ENCODE assay signal across 16 cellular contexts in the genomic region with DNA sequence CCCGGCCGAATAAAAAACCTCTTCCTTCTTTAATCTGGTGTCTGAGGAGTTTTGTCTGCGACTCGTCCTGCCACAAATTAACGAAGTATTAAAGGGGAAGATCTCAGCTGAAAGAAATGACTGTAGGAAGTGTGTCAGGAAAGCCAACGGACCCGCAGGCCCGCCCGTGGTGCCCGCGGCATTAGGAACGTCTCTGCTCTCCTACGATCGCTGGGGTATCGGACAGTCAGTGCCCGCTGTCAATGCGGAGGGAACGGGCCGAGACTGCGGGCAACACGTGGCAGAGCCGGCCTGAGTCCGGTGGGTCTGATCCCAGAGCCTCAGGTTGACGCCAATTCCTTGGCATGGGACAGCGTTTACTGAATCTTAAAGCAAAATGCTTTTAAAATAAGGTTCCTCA.
DNase-seq lines count a peak whose midpoint lies in the region; ATAC-seq, FAIRE-seq and TF ChIP-seq lines count a peak whose summit lies in the region.
"Had no signal": no experiment of that assay in that cellular context is flagged by ENCODE, and none has a peak within 500 bp of the region (broad histone marks: within the 10 kb centered on the region; RNA-seq: fewer than 3 reads in every experiment).

No MANE protein-coding gene starts in this region.

- POLR2A ChIA-PET in CD4-positive, alpha-beta T cell (lab: Charles Lee), result no interaction called here
- POLR2A ChIA-PET in T-cell (lab: Charles Lee), result no interaction called here

- H3K56ac ChIP-seq in H9 (ENCODE audit: insufficient read length, low read depth, low read length), result no peak overlapping the region

- no peak overlapping the region for H4K8ac ChIP-seq in H9 (replicated peaks; ENCODE audit: insufficient read length, low read depth, low read length)

- H3K4me1 Mint-ChIP-seq in H9 (peaks cover 0 to 8% of the 10 kb centered on the region in 2 experiments; a peak in 2 of 4 replicates), astrocyte (ENCODE audit: low read depth, unreplicated experiment) (peaks cover 4% of the 10 kb centered on the region), T-cell (peaks cover 9 to 12% (median 10%) of the 10 kb centered on the region in 3 donors)
- peaks cover 19% of the 10 kb centered on the region for H3K4me1 Mint-ChIP-seq in stimulated activated memory B cell treated with anti-CD40 and anti-IgM and Interleukin-4, amounts not matched to agents 10 μg/mL and 1 μg/mL and 100 μg/mL, for 72 hours
- peaks cover 11% of the 10 kb centered on the region for H3K4me1 Mint-ChIP-seq in CD4-positive, alpha-beta T cell (ENCODE audit: low read depth)

- H3K4ac ChIP-seq in H9 (ENCODE audit: low read depth, low read length), result no peak overlapping the region

- CTCF ChIA-PET in CD4-positive, alpha-beta T cell (lab: Charles Lee), result no interaction called here
- CTCF ChIA-PET in T-cell (lab: Charles Lee), result interaction anchor here in 1 of 2 donors (0.7 kb wide), 1 partner anchor 185 kb away, joined by 5 read pairs; no protein-coding TSS in a partner anchor

- WGBS in H9 (ENCODE audit: extremely low coverage, insufficient read length, low lambda C conversion rate), result no CpG with 5 or more reads among the region's 25 CpGs

- H3K27me3 Mint-ChIP-seq in H9 (ENCODE audit: low read depth) (peaks cover 8% of the 10 kb centered on the region), astrocyte (ENCODE audit: low read depth, unreplicated experiment) (peaks cover 22% of the 10 kb centered on the region), T-cell (peaks cover 40 to 58% of the 10 kb centered on the region in 2 donors)
- peaks cover 37% of the 10 kb centered on the region for H3K27me3 Mint-ChIP-seq in stimulated activated memory B cell treated with anti-CD40 and anti-IgM and Interleukin-4, amounts not matched to agents 10 μg/mL and 1 μg/mL and 100 μg/mL, for 72 hours
- peaks cover 81% of the 10 kb centered on the region for H3K27me3 Mint-ChIP-seq in CD4-positive, alpha-beta T cell

- peaks cover 0 to 2% (median 0%) of the 10 kb centered on the region in 3 experiments; a peak in 2 of 7 replicates for H3K36me3 Mint-ChIP-seq in H9 (ENCODE audit: insufficient read depth in 1 of 3, low read depth in 3 of 3)
- no peaks in the 10 kb centered on the region for H3K36me3 Mint-ChIP-seq in astrocyte (ENCODE audit: low read depth, unreplicated experiment)
- no peaks in the 10 kb centered on the region for H3K36me3 Mint-ChIP-seq in stimulated activated memory B cell treated with anti-CD40 and anti-IgM and Interleukin-4, amounts not matched to agents 10 μg/mL and 1 μg/mL and 100 μg/mL, for 72 hours
- no peaks in the 10 kb centered on the region for H3K36me3 Mint-ChIP-seq in CD4-positive, alpha-beta T cell (ENCODE audit: low read depth)
- no peaks in the 10 kb centered on the region for H3K36me3 Mint-ChIP-seq in T-cell

- H2BK120ac ChIP-seq in H9 (ENCODE audit: low read depth, low read length, poor library complexity, severe bottlenecking), result no peak overlapping the region

- H2BK12ac ChIP-seq in H9 (ENCODE audit: insufficient read length, low read depth, low read length), result no peak overlapping the region

- H3K14ac ChIP-seq in H9 (ENCODE audit: insufficient read depth, low read length), result no peak overlapping the region

- H3K4me1 ChIP-seq in H9 (ENCODE audit: insufficient read depth, low read length) (peaks cover 2% of the 10 kb centered on the region; the same call in 1 of the 2 replicates), astrocyte (ENCODE audit: insufficient read depth, low read length) (no peaks in the 10 kb centered on the region)
- H3K4me1 ChIP-seq: parathyroid adenoma, Peyer's patch had no signal

- no peak overlapping the region for H3K4me3 ChIP-seq in astrocyte (ENCODE audit: insufficient read depth, low read depth, low read length)
- H3K4me3 ChIP-seq: Peyer's patch had no signal

- H2AK5ac ChIP-seq in H9 (ENCODE audit: insufficient read length, low read length), result no peak overlapping the region

- H3K27ac Mint-ChIP-seq in H9, result no peak overlapping the region
- peak overlapping the region; percentile 36 for H3K27ac Mint-ChIP-seq in astrocyte (ENCODE audit: unreplicated experiment)
- no peak overlapping the region for H3K27ac Mint-ChIP-seq in stimulated activated memory B cell treated with anti-CD40 and anti-IgM and Interleukin-4, amounts not matched to agents 10 μg/mL and 1 μg/mL and 100 μg/mL, for 72 hours
- H3K27ac Mint-ChIP-seq in CD4-positive, alpha-beta T cell, result no peak overlapping the region
- no peak overlapping the region for H3K27ac Mint-ChIP-seq in T-cell

- intact Hi-C loops in CD4-positive, alpha-beta T cell (cut with DNase I, micrococcal nuclease), result loop anchor here (10.0 kb wide), 2 partner anchors 182 to 1132 kb away; no protein-coding TSS in a partner anchor
- intact Hi-C loops in cardiac septum (cut with DNase I), result loop anchor here (10.0 kb wide), 2 partner anchors 292 to 342 kb away; a partner anchor contains a TSS

- no peaks in the 10 kb centered on the region for H3K9me3 ChIP-seq in H9 (ENCODE audit: control insufficient read depth, low read depth, low read length)
- H3K9me3 ChIP-seq in astrocyte (ENCODE audit: insufficient read depth, low read depth, low read length), result no peaks in the 10 kb centered on the region
- H3K9me3 ChIP-seq in CD4-positive, alpha-beta T cell (ENCODE audit: control insufficient read depth, low read length), result no peaks in the 10 kb centered on the region
- H3K9me3 ChIP-seq: Peyer's patch had no signal

- H3K36me3 ChIP-seq in astrocyte (ENCODE audit: insufficient read depth, low read length), result no peaks in the 10 kb centered on the region
- H3K36me3 ChIP-seq: Peyer's patch had no signal

- no peaks in the 10 kb centered on the region for H3K79me1 ChIP-seq in H9 (ENCODE audit: insufficient read depth, low read depth, low read length, poor library complexity, severe bottlenecking)

- H2AFZ ChIP-seq in H9 (ENCODE audit: low read length) (no peak overlapping the region), astrocyte (ENCODE audit: low read depth, low read length) (peak overlapping the region; percentile 33)
- H2AFZ ChIP-seq: parathyroid adenoma had no signal

- H3K27me3 ChIP-seq in H9 (ENCODE audit: insufficient read depth, low read length) (peaks cover 18% of the 10 kb centered on the region; the same call in 1 of the 2 replicates), astrocyte (ENCODE audit: insufficient read depth, low read length) (peaks cover 9% of the 10 kb centered on the region)
- peaks cover 42% of the 10 kb centered on the region for H3K27me3 ChIP-seq in CD4-positive, alpha-beta T cell (ENCODE audit: control insufficient read depth, insufficient read depth, low read length)
- H3K27me3 ChIP-seq: Peyer's patch had no signal

- no peak overlapping the region for H4K5ac ChIP-seq in H9 (ENCODE audit: insufficient read length, low read depth, low read length)

- no peak overlapping the region for H2BK20ac ChIP-seq in H9 (ENCODE audit: low read depth, low read length, poor library complexity, severe bottlenecking)

- H3K27ac ChIP-seq in H9 (ENCODE audit: insufficient read length, low read depth, low read length) (no peak overlapping the region), astrocyte (ENCODE audit: low read depth, low read length) (no peak overlapping the region)
- H3K27ac ChIP-seq in CD4-positive, alpha-beta T cell (ENCODE audit: low read depth, low read length), result no peak overlapping the region
- H3K27ac ChIP-seq: parathyroid adenoma, Peyer's patch had no signal

- H3T11ph ChIP-seq in H9 (ENCODE audit: low read length), result no peak overlapping the region

- peaks cover 0 to 3% of the 10 kb centered on the region in 2 experiments; a peak in 2 of 5 replicates for H3K9me3 Mint-ChIP-seq in H9
- no peaks in the 10 kb centered on the region for H3K9me3 Mint-ChIP-seq in astrocyte (ENCODE audit: unreplicated experiment)
- H3K9me3 Mint-ChIP-seq in stimulated activated memory B cell treated with anti-CD40 and anti-IgM and Interleukin-4, amounts not matched to agents 10 μg/mL and 1 μg/mL and 100 μg/mL, for 72 hours, result no peaks in the 10 kb centered on the region
- H3K9me3 Mint-ChIP-seq in CD4-positive, alpha-beta T cell, result no peaks in the 10 kb centered on the region
- H3K9me3 Mint-ChIP-seq in T-cell, result no peaks in the 10 kb centered on the region

- H3K9ac ChIP-seq in H9 (ENCODE audit: extremely low read depth, insufficient read length, low read length) (no peak overlapping the region), astrocyte (ENCODE audit: low read length) (no peak overlapping the region)
- H3K9ac ChIP-seq: parathyroid adenoma had no signal

- no peak overlapping the region for H4K91ac ChIP-seq in H9 (ENCODE audit: insufficient read length, low read depth, low read length)

- no peak overlapping the region for H3K23ac ChIP-seq in H9 (ENCODE audit: insufficient read length, low read depth, low read length)

- H3K23me2 ChIP-seq in H9 (ENCODE audit: insufficient read length, low read depth, low read length, poor library complexity, severe bottlenecking), result peaks cover 5% of the 10 kb centered on the region

- ATAC-seq in stimulated activated memory B cell treated with anti-CD40 and anti-IgM and Interleukin-4, amounts not matched to agents 10 μg/mL and 1 μg/mL and 100 μg/mL, for 72 hours, result no peak
- ATAC-seq in CD4-positive, alpha-beta T cell (ENCODE audit: poor library complexity), result no peak
- no peak for ATAC-seq in T-cell (replicated peaks in 1 of 4)
- ATAC-seq: left lobe of liver had no signal

- H3K79me2 ChIP-seq in H9 (ENCODE audit: insufficient read depth, low read length), result no peaks in the 10 kb centered on the region
- no peaks in the 10 kb centered on the region for H3K79me2 ChIP-seq in astrocyte (ENCODE audit: insufficient read depth, low read length)
- H3K79me2 ChIP-seq: parathyroid adenoma had no signal

- no peak overlapping the region for H2BK15ac ChIP-seq in H9 (ENCODE audit: low read depth, low read length)

- no peak overlapping the region for H2BK5ac ChIP-seq in H9 (ENCODE audit: insufficient read length, low read length)

- TF ChIP-seq CTCF in H9 (conservative IDR thresholded peaks at IDR 0.05), result no peak
- no peak for TF ChIP-seq CTCF in astrocyte (IDR thresholded peaks at IDR 0.05; ENCODE audit: insufficient read depth, low read depth, low read length)
- no peak for TF ChIP-seq CTCF in CD4-positive, alpha-beta T cell (IDR thresholded peaks at IDR 0.05)

- H3K18ac ChIP-seq in H9 (ENCODE audit: insufficient read length, low read depth, low read length), result no peak overlapping the region

- DNase-seq in H9, result peak; percentile 42
- no peak for DNase-seq in astrocyte (ENCODE audit: low read depth)
- peak; percentile 19 for DNase-seq in iPS-NIHi7 (ENCODE audit: extremely low spot score)
- DNase-seq in CD4-positive, alpha-beta T cell, result no peak
- DNase-seq in cardiac septum (ENCODE audit: low spot score), result no peak
- no peak for DNase-seq in T-cell
- DNase-seq in OCI-M2 (lab: John Stamatoyannopoulos, UW; ENCODE audit: unreplicated experiment), result no peak
- DNase-seq: central memory CD4-positive, alpha-beta T cell; NCI-H1417 treated with DMSO at 0.1 percent for 48 hours; Peyer's patch; small intestine; trophoblast cell had no signal

- H3K4me3 Mint-ChIP-seq in H9, result peak overlapping the region in 1 of 2 experiments; percentile 58; a peak in 2 of 5 replicates
- peak overlapping the region; percentile 66 for H3K4me3 Mint-ChIP-seq in astrocyte (ENCODE audit: unreplicated experiment)
- H3K4me3 Mint-ChIP-seq in stimulated activated memory B cell treated with anti-CD40 and anti-IgM and Interleukin-4, amounts not matched to agents 10 μg/mL and 1 μg/mL and 100 μg/mL, for 72 hours, result peak overlapping the region; percentile 3
- H3K4me3 Mint-ChIP-seq in CD4-positive, alpha-beta T cell, result no peak overlapping the region
- H3K4me3 Mint-ChIP-seq in T-cell, result peak overlapping the region in 1 of 3 donors; percentile 38

- H3K4me2 ChIP-seq in H9 (ENCODE audit: insufficient read depth, insufficient read length, low read length), result peak overlapping the region; percentile 45
- peak overlapping the region; percentile 79 for H3K4me2 ChIP-seq in astrocyte (ENCODE audit: low read length)

- no peak for FAIRE-seq in astrocyte (lab: Jason Lieb, UNC)
- FAIRE-seq: GM18507, small intestine had no signal

- H4K20me1 ChIP-seq in H9 (ENCODE audit: control insufficient read depth, insufficient read depth, insufficient read length), result no peaks in the 10 kb centered on the region
- no peaks in the 10 kb centered on the region for H4K20me1 ChIP-seq in astrocyte (ENCODE audit: insufficient read depth, low read length)

Comparison
In these comparisons a context has a peak if more than half of its experiments do, and no peak if none do; other contexts are left out.
1. DNase-seq: peak in H9 (single experiment) and iPS-NIHi7 (single experiment); none in astrocyte (single experiment), CD4-positive, alpha-beta T cell (0 of 10), cardiac septum (single experiment), T-cell (0 of 34) and OCI-M2 (single experiment).